ENCODE assay signal across 8 cellular contexts in the genomic region with DNA sequence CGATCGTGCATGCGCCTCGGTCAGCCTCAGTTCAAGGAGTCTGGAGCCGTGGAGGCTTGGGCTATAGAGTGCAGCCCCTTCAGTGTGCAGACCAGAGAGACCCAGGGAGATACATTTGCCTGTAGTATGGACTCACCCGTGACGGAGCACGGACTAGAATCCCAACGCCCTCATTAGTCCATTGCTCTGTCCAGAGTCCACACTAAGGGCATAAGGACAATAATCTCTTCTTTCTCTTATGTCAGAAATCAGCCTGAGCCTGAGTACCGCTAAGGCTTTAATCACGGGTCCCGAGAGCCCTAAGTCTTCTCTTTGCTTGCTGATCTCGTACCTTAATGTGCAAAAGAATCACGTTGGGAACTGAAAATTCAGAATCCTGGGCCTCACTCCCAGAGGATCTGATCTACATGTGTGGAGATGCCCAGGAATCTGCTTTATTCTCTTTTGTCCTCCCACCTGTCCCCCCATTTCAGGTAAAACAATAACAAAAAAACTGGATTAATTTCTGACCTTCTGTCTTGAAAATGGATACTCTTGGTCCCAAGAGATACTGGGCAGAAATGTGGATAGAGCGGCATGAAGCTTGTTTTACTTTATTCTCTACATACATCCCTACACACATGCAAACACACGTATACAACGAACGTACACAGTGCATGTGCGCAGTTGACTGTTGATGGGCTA. TPM values are rescaled to one million over a fixed set of nuclear protein-coding genes. Genes with fewer than 3 reads are reported as not detected.
DNase-seq lines count a peak whose midpoint lies in the region; ATAC-seq and TF ChIP-seq lines count a peak whose summit lies in the region.

No MANE protein-coding gene starts in this region.

- peaks cover 33% of the 10 kb centered on the region for H3K4me1 Mint-ChIP-seq in GM23338
- H3K4me1 Mint-ChIP-seq in stimulated activated naive CD8-positive, alpha-beta T cell treated with anti-CD3 and anti-CD28 coated beads, Interleukin-15, amount 100 ng/mL, for 72 hours = peaks cover 35% of the 10 kb centered on the region

- no peaks in the 10 kb centered on the region for H3K9me2 ChIP-seq in GM23338 (ENCODE audit: insufficient read depth)

- H3F3A ChIP-seq in GM23338 (replicated peaks; ENCODE audit: low read depth) = peaks cover 9% of the 10 kb centered on the region

- H3K4me2 ChIP-seq in GM23338 = peak overlapping the region; percentile 94

- H3K27me3 ChIP-seq in GM23338 (ENCODE audit: insufficient read depth) (no peaks in the 10 kb centered on the region), brain microvascular endothelial cell (replicated peaks) (no peaks in the 10 kb centered on the region)

- H3K4me1 ChIP-seq in GM23338 (ENCODE audit: insufficient read depth) = peaks cover 27% of the 10 kb centered on the region

- H3K79me2 ChIP-seq in GM23338 (replicated peaks; ENCODE audit: insufficient read depth) = peaks cover 9% of the 10 kb centered on the region

- H3K4me3 ChIP-seq in GM23338 = peak overlapping the region; percentile 97
- H3K4me3 ChIP-seq in LNCaP clone FGC (ENCODE audit: low read depth, low read length) = peak overlapping the region; percentile 67
- H3K4me3 ChIP-seq in brain microvascular endothelial cell (ENCODE audit: low read depth, low read length) = peak overlapping the region; percentile 91

- H3K27ac Mint-ChIP-seq in GM23338 = no peak overlapping the region
- H3K27ac Mint-ChIP-seq in stimulated activated naive CD8-positive, alpha-beta T cell treated with anti-CD3 and anti-CD28 coated beads, Interleukin-15, amount 100 ng/mL, for 72 hours = peak overlapping the region in 1 of 2 donors; percentile 76

- peak overlapping the region; percentile 73 for H3K4me3 Mint-ChIP-seq in GM23338
- peak overlapping the region; percentile 84 to 92 for H3K4me3 Mint-ChIP-seq in stimulated activated naive CD8-positive, alpha-beta T cell treated with anti-CD3 and anti-CD28 coated beads, Interleukin-15, amount 100 ng/mL, for 72 hours

- H3K9me3 Mint-ChIP-seq in GM23338 = no peaks in the 10 kb centered on the region
- H3K9me3 Mint-ChIP-seq in stimulated activated naive CD8-positive, alpha-beta T cell treated with anti-CD3 and anti-CD28 coated beads, Interleukin-15, amount 100 ng/mL, for 72 hours = no peaks in the 10 kb centered on the region

- no peak for TF ChIP-seq CTCF in GM23338 (conservative IDR thresholded peaks at IDR 0.05; ENCODE audit: low read depth in 2 of 2)
- TF ChIP-seq CTCF in LNCaP clone FGC (IDR thresholded peaks at IDR 0.05; ENCODE audit: control insufficient read depth, extremely low read depth, insufficient read depth) = no peak
- TF ChIP-seq CTCF in brain microvascular endothelial cell (IDR thresholded peaks at IDR 0.05; ENCODE audit: low read depth, low read length, missing control alignments) = no peak

- H3K36me3 ChIP-seq in GM23338 (ENCODE audit: insufficient read depth) (no peaks in the 10 kb centered on the region; the same call in 1 of the 2 replicates), brain microvascular endothelial cell (replicated peaks) (peaks cover 3% of the 10 kb centered on the region)

- H3K27ac ChIP-seq in GM23338 (ENCODE audit: low read depth) = 0 out of 2 replicates have a peak overlapping the region, but pooled peaks have one; percentile 63
- H3K27ac ChIP-seq in brain microvascular endothelial cell = peak overlapping the region; percentile 99

- H2AFZ ChIP-seq in GM23338 = peak overlapping the region; percentile 92

- H3K36me3 Mint-ChIP-seq in GM23338 (ENCODE audit: low read depth) = peaks cover 3% of the 10 kb centered on the region

- peaks cover 8% of the 10 kb centered on the region for H3K27me3 Mint-ChIP-seq in GM23338 (ENCODE audit: insufficient read depth, low read depth, poor library complexity)
- H3K27me3 Mint-ChIP-seq in stimulated activated naive CD8-positive, alpha-beta T cell treated with anti-CD3 and anti-CD28 coated beads, Interleukin-15, amount 100 ng/mL, for 72 hours = no peaks in the 10 kb centered on the region

- in situ Hi-C loops in brain microvascular endothelial cell (cut with HindIII; ENCODE audit: low pct_ligation_motif_present, low sequenced_read_pairs) = no loop called here

- H4K20me1 ChIP-seq in GM23338 (replicated peaks; ENCODE audit: insufficient read depth) = no peaks in the 10 kb centered on the region

- DNase-seq in NCI-H2029 (lab: John Stamatoyannopoulos, UW) (peak; percentile 34), NCI-H2029 treated with DMSO at 0.1 percent for 48 hours (lab: John Stamatoyannopoulos, UW) (no peak), GM23338 (ENCODE audit: low spot score) (no peak), LNCaP clone FGC (ENCODE audit: low read depth) (no peak), brain microvascular endothelial cell (peak; percentile 19), kidney glomerular epithelial cell (lab: John Stamatoyannopoulos, UW) (peak; percentile 38), DMS153 (lab: John Stamatoyannopoulos, UW) (no peak)
- peak in 1 of 2 donors; percentile 5 for DNase-seq in stimulated activated naive CD8-positive, alpha-beta T cell treated with anti-CD3 and anti-CD28 coated beads, Interleukin-15, amount 100 ng/mL, for 72 hours

- ATAC-seq in GM23338 = peak; percentile 48; the same call in 1 of the 3 replicates
- ATAC-seq in stimulated activated naive CD8-positive, alpha-beta T cell treated with anti-CD3 and anti-CD28 coated beads, Interleukin-15, amount 100 ng/mL, for 72 hours = peak; percentile 53

TF ChIP-seq in GM23338, 12 proteins besides CTCF, POLR2A, EP300 and RAD21:
- TF ChIP-seq EZH2 (IDR thresholded peaks at IDR 0.05; ENCODE audit: low read depth, unreplicated experiment) (no peak), STAT1 (IDR thresholded peaks at IDR 0.05; ENCODE audit: unreplicated experiment) (no peak), EZH2phosphoT487 (IDR thresholded peaks at IDR 0.05; ENCODE audit: unreplicated experiment) (no peak), ETS1 (IDR thresholded peaks at IDR 0.05) (no peak)

RNA-seq across cellular contexts. Expression of gene BPHL, which starts 0.7 kb away (rescaled TPM):
- 22.8 and 29.2 TPM in 2 replicates for total RNA-seq in GM23338 (2014; rRNA removed; shearing (Covaris generic))
- polyA plus RNA-seq in GM23338 (2016; fragmentation: Nextera tagmentation; extraction: Ambion mirVana) = 38.4 and 45.5 TPM in 2 replicates

RNA-seq across cellular contexts. Expression of gene TUBB2A, which starts 38.2 kb away (rescaled TPM):
- total RNA-seq in GM23338 (2014; rRNA removed; shearing (Covaris generic)) = 376 and 407 TPM in 2 replicates
- polyA plus RNA-seq in GM23338 (2016; fragmentation: Nextera tagmentation; extraction: Ambion mirVana) = 286 and 305 TPM in 2 replicates

RNA-seq across cellular contexts. Expression of gene RIPK1, which starts 50.9 kb away (rescaled TPM):
- total RNA-seq in GM23338 (2014; rRNA removed; shearing (Covaris generic)) = 16.7 and 19.4 TPM in 2 replicates
- polyA plus RNA-seq in GM23338 (2016; fragmentation: Nextera tagmentation; extraction: Ambion mirVana) = 4.9 and 5.7 TPM in 2 replicates

Comparison
In these comparisons a context has a peak if more than half of its experiments do, and no peak if none do; other contexts are left out.
1. DNase-seq: peak in NCI-H2029 (single experiment), brain microvascular endothelial cell (single experiment) and kidney glomerular epithelial cell (single experiment); none in NCI-H2029 treated with DMSO at 0.1 percent for 48 hours (single experiment), GM23338 (single experiment), LNCaP clone FGC (single experiment) and DMS153 (single experiment).
2. Peak in every context shown above with its lines, with median percentiles within 50 percentile points of each other: H3K4me3 ChIP-seq.